In the genomic region with DNA sequence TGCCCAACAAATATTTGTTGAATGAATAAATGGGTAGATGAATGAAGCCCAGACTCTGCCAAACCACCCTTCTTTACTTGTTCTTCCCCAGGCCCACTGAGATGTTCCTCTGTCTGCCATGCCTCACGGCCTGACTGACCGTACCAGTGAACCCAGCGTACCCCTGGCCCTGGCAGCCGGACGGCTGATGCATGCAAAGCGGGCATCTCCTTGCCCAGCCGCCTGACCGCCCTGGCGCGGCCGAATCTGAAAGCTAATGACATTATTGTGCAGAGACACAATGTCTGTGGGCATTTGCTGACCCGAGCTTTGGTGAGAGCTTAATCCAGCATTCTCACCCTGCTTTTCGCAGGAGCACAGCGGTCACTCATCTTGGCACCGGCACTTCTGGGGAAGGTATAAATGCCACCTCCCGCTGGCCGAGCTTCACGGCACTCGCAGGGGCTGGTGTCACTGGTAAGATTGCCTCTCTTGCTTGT, we compare ENCODE assay signal across 7 cellular contexts. TPM values are rescaled to one million over a fixed set of nuclear protein-coding genes. Genes with fewer than 3 reads are reported as not detected.
"Had no signal": no experiment of that assay in that cellular context is flagged by ENCODE, and none has a peak within 500 bp of the region (broad histone marks: within the 10 kb centered on the region; RNA-seq: fewer than 3 reads in every experiment).

Gene CRYBB2, plus strand, starts transcription at position 429 of the 479 bp plus-strand sequence. CDS start 1,791 bp downstream, outside the sequence.

- H3K4me3 ChIP-seq: GM23248, K562 had no signal

- DNase-seq: GM23248, GOT3, H9, HCEC 1CT, IMR-90 had no signal

- H3K27ac ChIP-seq: GM23248 had no signal

- H3K9ac ChIP-seq: GM23248 had no signal

- H2AFZ ChIP-seq: GM23248 had no signal

RNA-seq across cellular contexts. Expression of gene CRYBB2, which starts in this region (rescaled TPM):
- total RNA-seq: GM23248, H9, HT-29, IMR-90, K562 had no signal
- polyA plus RNA-seq: GM23248, IMR-90, K562 had no signal
